7 cellular contexts compared by ENCODE assay signal in the genomic region with DNA sequence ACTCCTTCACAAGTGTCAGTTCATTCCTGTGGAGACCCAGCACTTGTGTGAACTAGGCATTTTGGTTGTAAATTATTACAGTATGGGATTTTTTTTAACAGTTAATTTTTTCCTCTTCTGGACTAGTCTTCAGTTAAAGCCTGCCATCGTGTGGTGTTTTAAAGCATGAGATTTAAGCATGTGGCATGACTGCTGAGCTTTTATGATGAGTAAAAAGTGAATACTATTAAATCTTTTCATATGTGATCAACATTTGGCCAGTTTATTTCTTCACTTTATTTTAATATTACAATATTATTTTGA. TPM values are rescaled to one million over a fixed set of nuclear protein-coding genes. Genes with fewer than 3 reads are reported as not detected.
DNase-seq lines count a peak whose midpoint lies in the region; ATAC-seq and TF ChIP-seq lines count a peak whose summit lies in the region.

No MANE protein-coding gene starts in this region.

- intact Hi-C loops in right lobe of liver (cut with DNase I) = no loop called here

- TF ChIP-seq CTCF in GM06990 (IDR thresholded peaks at IDR 0.05; ENCODE audit: insufficient read depth, low read length, poor library complexity, severe bottlenecking) (peak; percentile 37), HEK293 (tag by site-specific recombination; IDR thresholded peaks at IDR 0.05) (peak; percentile 27; the same call in 1 of the 2 replicates), WTC11 (IDR thresholded peaks at IDR 0.05) (no peak), right lobe of liver (IDR thresholded peaks at IDR 0.05) (peak; percentile 5 to 26 (median 22)), suprapubic skin (IDR thresholded peaks at IDR 0.05) (peak in 1 of 2 donors; percentile 23)

- peaks cover 5% of the 10 kb centered on the region for H3K4me1 ChIP-seq in HEK293 (ENCODE audit: control insufficient read depth, insufficient read depth, low read length)
- H3K4me1 ChIP-seq in right lobe of liver = no peaks in the 10 kb centered on the region
- H3K4me1 ChIP-seq in suprapubic skin = no peaks in the 10 kb centered on the region
- H3K4me1 ChIP-seq in SJCRH30 = no peaks in the 10 kb centered on the region

- H3K36me3 Mint-ChIP-seq in WTC11 = peaks cover 30% of the 10 kb centered on the region

- TF ChIP-seq EP300 in suprapubic skin (IDR thresholded peaks at IDR 0.05) = no peak

- WGBS in right lobe of liver (ENCODE audit: insufficient coverage, low coverage, low lambda C conversion rate, missing lambda C conversion rate) = 27% methylated on average over 1 of the region's 1 CpG
- 14% methylated on average over 1 of the region's 1 CpG for WGBS in suprapubic skin

- H3K27ac ChIP-seq in HEK293 (ENCODE audit: extremely low read depth, low read depth, low read length) (no peak overlapping the region), right lobe of liver (no peak overlapping the region), suprapubic skin (no peak overlapping the region), SJCRH30 (no peak overlapping the region)

- H3K27me3 Mint-ChIP-seq in WTC11 (ENCODE audit: low read depth) = no peaks in the 10 kb centered on the region

- POLR2A ChIA-PET in HEK293 (lab: Yijun Ruan, JAX) (interaction anchor here (1.5 kb wide), 1 partner anchor 24 kb away, joined by 5 read pairs; no protein-coding TSS in a partner anchor), WTC11 (lab: Charles Lee) (no interaction called here)

- peaks cover 3% of the 10 kb centered on the region; the same call in 1 of the 2 replicates for H3K9me3 Mint-ChIP-seq in WTC11

- TF ChIP-seq POLR2A in right lobe of liver (IDR thresholded peaks at IDR 0.05) (no peak), suprapubic skin (IDR thresholded peaks at IDR 0.05) (no peak)

- H3K27ac Mint-ChIP-seq in WTC11 = peak overlapping the region; percentile 45

- CTCF ChIA-PET in HEK293 (lab: Yijun Ruan, JAX) (interaction anchor here (0.6 to 2.3 kb wide), 11 partner anchors 9 to 1394 kb away, joined by 3 to 23 read pairs (median 3); no protein-coding TSS in a partner anchor), WTC11 (lab: Charles Lee) (interaction anchor here (1.3 to 2.0 kb wide), 2 partner anchors 23 to 143 kb away, joined by 4 to 8 read pairs; no protein-coding TSS in a partner anchor)

- ATAC-seq in WTC11 (no peak), right lobe of liver (peak in 1 of 4 donors; percentile 30), GM19397 (IDR thresholded peaks at IDR 0.05; ENCODE audit: unreplicated experiment) (no peak)

- H3K4me1 Mint-ChIP-seq in WTC11 = peaks cover 15% of the 10 kb centered on the region

- DNase-seq in GM06990 (ENCODE audit: extremely low read depth, insufficient read length) (no peak), WTC11 (ENCODE audit: low spot score) (no peak), right lobe of liver (no peak), suprapubic skin (ENCODE audit: low spot score in 2 of 2) (no peak), SJCRH30 (no peak)

- H3K9me3 ChIP-seq in HEK293 (ENCODE audit: control insufficient read depth, insufficient read depth, low read depth, low read length) (no peaks in the 10 kb centered on the region), right lobe of liver (no peaks in the 10 kb centered on the region), suprapubic skin (no peaks in the 10 kb centered on the region), SJCRH30 (replicated peaks) (0 out of 2 replicates have a peak, but pooled peaks cover 3% of the 10 kb centered on the region)

- H3K36me3 ChIP-seq in GM06990 (ENCODE audit: control insufficient read depth, insufficient read depth, low read length) = peaks cover 3% of the 10 kb centered on the region
- peaks cover 17 to 28% of the 10 kb centered on the region in 2 experiments for H3K36me3 ChIP-seq in HEK293 (ENCODE audit: control insufficient read depth in 2 of 2, insufficient read depth in 1 of 2, low read length in 2 of 2)
- H3K36me3 ChIP-seq in right lobe of liver = no peaks in the 10 kb centered on the region
- H3K36me3 ChIP-seq in suprapubic skin = peaks cover 3% of the 10 kb centered on the region
- peaks cover 46% of the 10 kb centered on the region for H3K36me3 ChIP-seq in SJCRH30

- no peak overlapping the region for H3K4me3 Mint-ChIP-seq in WTC11

- no peaks in the 10 kb centered on the region for H3K27me3 ChIP-seq in GM06990 (replicated peaks; ENCODE audit: control insufficient read depth, insufficient read depth, low read length)
- no peaks in the 10 kb centered on the region for H3K27me3 ChIP-seq in right lobe of liver
- H3K27me3 ChIP-seq in suprapubic skin = no peaks in the 10 kb centered on the region
- no peaks in the 10 kb centered on the region for H3K27me3 ChIP-seq in SJCRH30

- no peak overlapping the region for H3K4me3 ChIP-seq in GM06990 (replicated peaks; ENCODE audit: low read depth, low read length)
- H3K4me3 ChIP-seq in HEK293 (ENCODE audit: low read depth, low read length) = no peak overlapping the region
- H3K4me3 ChIP-seq in right lobe of liver = no peak overlapping the region
- H3K4me3 ChIP-seq in suprapubic skin = no peak overlapping the region
- no peak overlapping the region for H3K4me3 ChIP-seq in SJCRH30

TF ChIP-seq in HEK293, 187 proteins besides CTCF, POLR2A, EP300 and RAD21:
- TF ChIP-seq ZNF354C (tag by site-specific recombination; IDR thresholded peaks at IDR 0.05; ENCODE audit: borderline replicate concordance, low read depth) = no peak
- 0 out of 2 replicates have a peak, but pooled peaks have one; percentile 6 for TF ChIP-seq ZNF664 (tag by site-specific recombination; IDR thresholded peaks at IDR 0.05)
- TF ChIP-seq ZNF654 (tag by site-specific recombination; IDR thresholded peaks at IDR 0.05; ENCODE audit: low read depth) = peak; percentile 55
- TF ChIP-seq ZNF18 (tag by site-specific recombination; IDR thresholded peaks at IDR 0.05) = 0 out of 2 replicates have a peak, but pooled peaks have one; percentile 20

TF ChIP-seq in WTC11, 78 proteins besides CTCF, POLR2A, EP300 and RAD21 (continues in another document):
- no peak for TF ChIP-seq FOXJ3 (CRISPR knock-in tag; IDR thresholded peaks at IDR 0.05; ENCODE audit: borderline replicate concordance)
- no peak for TF ChIP-seq ETV6 (CRISPR knock-in tag; IDR thresholded peaks at IDR 0.05)
- no peak for TF ChIP-seq PREB (CRISPR knock-in tag; IDR thresholded peaks at IDR 0.05; ENCODE audit: borderline replicate concordance)
- no peak for TF ChIP-seq ZNF232 (CRISPR knock-in tag; IDR thresholded peaks at IDR 0.05)
- no peak for TF ChIP-seq E2F4 (CRISPR knock-in tag; IDR thresholded peaks at IDR 0.05; ENCODE audit: borderline replicate concordance, low read depth)
- TF ChIP-seq KAT7 (CRISPR knock-in tag; IDR thresholded peaks at IDR 0.05; ENCODE audit: borderline replicate concordance) = no peak
- TF ChIP-seq ESRRA (CRISPR knock-in tag; IDR thresholded peaks at IDR 0.05; ENCODE audit: borderline replicate concordance) = no peak
- TF ChIP-seq ATF2 (CRISPR knock-in tag; IDR thresholded peaks at IDR 0.05; ENCODE audit: borderline replicate concordance, low read depth) = no peak
- no peak for TF ChIP-seq ZBTB43 (CRISPR knock-in tag; IDR thresholded peaks at IDR 0.05)
- TF ChIP-seq MXD4 (CRISPR knock-in tag; IDR thresholded peaks at IDR 0.05; ENCODE audit: borderline replicate concordance) = no peak
- no peak for TF ChIP-seq ZNF263 (CRISPR knock-in tag; IDR thresholded peaks at IDR 0.05; ENCODE audit: low read depth)
- no peak for TF ChIP-seq GABPB1 (CRISPR knock-in tag; IDR thresholded peaks at IDR 0.05)
- TF ChIP-seq MYBL2 (CRISPR knock-in tag; IDR thresholded peaks at IDR 0.05) = no peak
- TF ChIP-seq NR3C1 (CRISPR knock-in tag; conservative IDR thresholded peaks at IDR 0.05; ENCODE audit: low read depth) = no peak

RNA-seq across cellular contexts. Expression of gene LMNB1, which starts 25.0 kb away (rescaled TPM):
- total RNA-seq in WTC11 (2021) (220 to 233 TPM (median 223 TPM) in 3 replicates), right lobe of liver (10 to 100 TPM in 1 of 6 experiments, 1 to 10 TPM in 5; 3.3 to 13.3 (median 7.1) TPM), suprapubic skin (10 to 100 TPM; 12.1 to 18.3 (median 14.6) TPM)
- total RNA-seq in SJCRH30 (2014; rRNA removed; shearing (Covaris generic)) = 255 and 259 TPM in 2 replicates

Comparison
In these comparisons a context has a peak if more than half of its experiments do, and no peak if none do; other contexts are left out.
1. RNA of gene LMNB1, which starts 25.0 kb away (total RNA-seq): 255 to 259 TPM in SJCRH30 and 220 to 233 TPM in WTC11; 12.1 to 18.3 TPM in suprapubic skin and 3.3 to 13.3 TPM in right lobe of liver; every median in the first group is over 10 times any median in the second.